In genomic region chr5:42059778-42060464, GRCh38 we compare ENCODE assay signal across 23 cellular contexts.
"Had no signal": no experiment of that assay in that cellular context is flagged by ENCODE, and none has a peak within 500 bp of the region (broad histone marks: within the 10 kb centered on the region; RNA-seq: fewer than 3 reads in every experiment).

No MANE protein-coding gene starts in this region.

- H3K27ac ChIP-seq: esophagus squamous epithelium, parathyroid adenoma, psoas muscle, stomach, thyroid gland, upper lobe of left lung, vagina had no signal

- H3K36me3 ChIP-seq: esophagus squamous epithelium, stomach, thyroid gland, upper lobe of left lung, vagina had no signal

- H3K79me2 ChIP-seq: parathyroid adenoma had no signal

- H3K4me3 ChIP-seq: esophagus squamous epithelium, psoas muscle, stomach, thyroid gland, upper lobe of left lung, vagina had no signal

- H3K9me3 ChIP-seq: esophagus squamous epithelium, psoas muscle, stomach, thyroid gland, upper lobe of left lung, vagina had no signal

- H3K9me3 Mint-ChIP-seq: activated B cell treated with CpG ODN at 0.5 μM for 24 hours; activated naive CD4-positive, alpha-beta T cell treated with anti-CD3 and anti-CD28 coated beads, Interleukin-2, amount 50 U/mL, for 72 hours; activated T-helper 2 cell treated with anti-CD3 and anti-CD28 coated beads, Interferon-gamma antibody, Interleukin-2, Interleukin-4, amounts not matched to agents 10 μg/mL and 5 μg/mL and 100 μg/mL, durations not matched to agents 14 hours and 24 hours and 36 hours; naive thymus-derived CD4-positive, alpha-beta T cell had no signal

- H3K27me3 ChIP-seq: esophagus squamous epithelium, stomach, thyroid gland, upper lobe of left lung, vagina had no signal

- H3K36me3 Mint-ChIP-seq: activated CD8-positive, alpha-beta memory T cell treated with anti-CD3 and anti-CD28 coated beads, Interleukin-2, amount 10 ng/mL, durations not matched to agents 7 days and 5 days; activated naive CD4-positive, alpha-beta T cell treated with anti-CD3 and anti-CD28 coated beads, Interleukin-2, amount 50 U/mL, for 72 hours; naive thymus-derived CD4-positive, alpha-beta T cell had no signal

- H3K4me3 Mint-ChIP-seq: activated B cell treated with CpG ODN at 0.5 μM for 24 hours; activated CD8-positive, alpha-beta memory T cell treated with anti-CD3 and anti-CD28 coated beads, Interleukin-2, amount 10 ng/mL, durations not matched to agents 7 days and 5 days; activated CD8-positive, alpha-beta T cell treated with anti-CD3 and anti-CD28 coated beads, Interleukin-2, amount 10 ng/mL, durations not matched to agents 7 days and 5 days; naive thymus-derived CD4-positive, alpha-beta T cell had no signal

- FAIRE-seq: colon, frontal cortex, islet of Langerhans had no signal

- H2AFZ ChIP-seq: parathyroid adenoma had no signal

- H3K4me1 ChIP-seq: esophagus squamous epithelium, parathyroid adenoma, psoas muscle, stomach, thyroid gland, upper lobe of left lung, vagina had no signal

- ATAC-seq: activated CD8-positive, alpha-beta memory T cell treated with anti-CD3 and anti-CD28 coated beads, Interleukin-2, amount 10 ng/mL, durations not matched to agents 7 days and 5 days; activated CD8-positive, alpha-beta T cell treated with anti-CD3 and anti-CD28 coated beads, Interleukin-2, amount 10 ng/mL, durations not matched to agents 7 days and 5 days; activated naive CD4-positive, alpha-beta T cell treated with anti-CD3 and anti-CD28 coated beads, Interleukin-2, amount 50 U/mL, for 72 hours; left ventricle myocardium superior; naive thymus-derived CD4-positive, alpha-beta T cell; psoas muscle had no signal

- H3K27ac Mint-ChIP-seq: activated B cell treated with CpG ODN at 0.5 μM for 24 hours; activated CD8-positive, alpha-beta memory T cell treated with anti-CD3 and anti-CD28 coated beads, Interleukin-2, amount 10 ng/mL, durations not matched to agents 7 days and 5 days; activated CD8-positive, alpha-beta T cell treated with anti-CD3 and anti-CD28 coated beads, Interleukin-2, amount 10 ng/mL, durations not matched to agents 7 days and 5 days; activated naive CD4-positive, alpha-beta T cell treated with anti-CD3 and anti-CD28 coated beads, Interleukin-2, amount 50 U/mL, for 72 hours; activated T-helper 2 cell treated with anti-CD3 and anti-CD28 coated beads, Interferon-gamma antibody, Interleukin-2, Interleukin-4, amounts not matched to agents 10 μg/mL and 5 μg/mL and 100 μg/mL, durations not matched to agents 14 hours and 24 hours and 36 hours; naive thymus-derived CD4-positive, alpha-beta T cell had no signal

- DNase-seq: activated B cell treated with CpG ODN at 0.5 μM for 24 hours; activated CD8-positive, alpha-beta memory T cell treated with anti-CD3 and anti-CD28 coated beads, Interleukin-2, amount 10 ng/mL, durations not matched to agents 7 days and 5 days; activated CD8-positive, alpha-beta T cell treated with anti-CD3 and anti-CD28 coated beads, Interleukin-2, amount 10 ng/mL, durations not matched to agents 7 days and 5 days; activated T-cell treated with anti-CD3 and anti-CD28 coated beads, Interleukin-2, amount 50 U/mL, for 48 hours; dermis blood vessel endothelial cell; effector CD4-positive, alpha-beta T cell; esophagus squamous epithelium; left ventricle myocardium superior; midbrain; naive thymus-derived CD4-positive, alpha-beta T cell; nucleus accumbens; psoas muscle; stomach; T-helper 2 cell; thyroid gland; upper lobe of left lung had no signal

- H3K9ac ChIP-seq: parathyroid adenoma had no signal
